8 cellular contexts compared by ENCODE assay signal in the genomic region with DNA sequence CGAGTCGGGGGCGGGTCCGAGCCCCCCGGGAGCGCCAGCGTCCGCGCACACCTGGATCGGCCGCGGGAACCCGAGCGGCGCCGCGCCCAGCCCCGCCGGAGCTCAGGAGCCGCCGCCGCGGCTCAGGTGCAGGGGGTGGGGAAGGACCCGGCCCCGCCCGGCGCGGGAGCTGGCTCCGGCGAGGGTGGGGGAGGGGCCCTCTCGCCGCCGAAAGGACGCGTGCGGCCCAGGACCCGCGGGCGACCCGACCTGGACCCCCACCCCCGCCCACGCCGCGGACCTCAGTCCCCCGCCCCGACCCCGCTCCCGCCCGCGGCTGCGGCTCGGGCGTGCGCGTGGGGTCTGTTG. TPM values are rescaled to one million over a fixed set of nuclear protein-coding genes. Genes with fewer than 3 reads are reported as not detected.
A peak's percentile ranks its signal among the peaks of the same experiment; 100 is the strongest.
DNase-seq lines count a peak whose midpoint lies in the region; ATAC-seq and TF ChIP-seq lines count a peak whose summit lies in the region.

TSS of gene SHANK2 (minus strand) at position 144 of the 348 bp plus-strand sequence. CDS start 105,251 bp downstream, outside the sequence.

- no peaks in the 10 kb centered on the region for H3K27me3 Mint-ChIP-seq in progenitor cell of endocrine pancreas

- H3K4me1 ChIP-seq in ES-I3 (ENCODE audit: insufficient read depth, low read length): peaks cover 33% of the 10 kb centered on the region

- no peaks in the 10 kb centered on the region for H3K9me3 Mint-ChIP-seq in progenitor cell of endocrine pancreas (ENCODE audit: low read depth)

- no peaks in the 10 kb centered on the region for H3K36me3 ChIP-seq in ES-I3 (ENCODE audit: insufficient read depth, low read length)

- H3K27ac Mint-ChIP-seq in progenitor cell of endocrine pancreas: peak within 1 kb of the TSS; percentile 97

- peak within 1 kb of the TSS; percentile 75 for H3K9ac ChIP-seq in ES-I3 (ENCODE audit: low read depth, low read length)

- CTCF ChIA-PET in RWPE1 (lab: Yijun Ruan, JAX): interaction anchor here (0.6 to 1.5 kb wide), 10 partner anchors 11 to 152 kb away, joined by 3 to 6 read pairs (median 3); no protein-coding TSS in a partner anchor
- CTCF ChIA-PET in GM10248 (lab: Yijun Ruan, JAX): no interaction called here

- ATAC-seq in HG03342 (IDR thresholded peaks at IDR 0.05; ENCODE audit: unreplicated experiment): no peak

- peak; percentile 50 for DNase-seq in RWPE1 (ENCODE audit: low spot score)
- DNase-seq in hepatic stellate cell (ENCODE audit: low spot score): peak; percentile 34
- peak; percentile 47 for DNase-seq in progenitor cell of endocrine pancreas (ENCODE audit: low spot score, unreplicated experiment)
- no peak for DNase-seq in activated CD4-positive, CD25-positive, alpha-beta regulatory T cell (lab: John Stamatoyannopoulos, UW)
- DNase-seq in activated T-cell treated with anti-CD3 and anti-CD28 coated beads, Interleukin-2, amount 50 U/mL, for 48 hours: no peak
- no peak for DNase-seq in GM10248 (ENCODE audit: extremely low spot score)

- POLR2A ChIA-PET in RWPE1 (lab: Yijun Ruan, JAX; ENCODE audit: low non-redundant PET) (no interaction called here), GM10248 (lab: Yijun Ruan, JAX) (no interaction called here)

- TF ChIP-seq CTCF in RWPE1 (conservative IDR thresholded peaks at IDR 0.05; ENCODE audit: low read depth): no peak
- TF ChIP-seq CTCF in progenitor cell of endocrine pancreas (IDR thresholded peaks at IDR 0.05; ENCODE audit: unreplicated experiment): no peak
- TF ChIP-seq CTCF in GM10248 (IDR thresholded peaks at IDR 0.05; ENCODE audit: control extremely low read depth, extremely low read depth, low read depth, missing control alignments): no peak

- peak within 1 kb of the TSS; percentile 76 for H3K27ac ChIP-seq in RWPE1

- H3K9me3 ChIP-seq in ES-I3 (ENCODE audit: control insufficient read depth, insufficient read depth, low read length): 0 out of 2 replicates have a peak, but pooled peaks cover 2% of the 10 kb centered on the region

- no peaks in the 10 kb centered on the region for H3K36me3 Mint-ChIP-seq in progenitor cell of endocrine pancreas (ENCODE audit: insufficient read depth)

- peak within 1 kb of the TSS; percentile 81 for H3K4me3 Mint-ChIP-seq in progenitor cell of endocrine pancreas (ENCODE audit: low read depth)

- H3K4me1 Mint-ChIP-seq in progenitor cell of endocrine pancreas (ENCODE audit: low read depth): peaks cover 50% of the 10 kb centered on the region

RNA-seq across cellular contexts. Expression of gene SHANK2, which starts in this region (rescaled TPM):
- total RNA-seq in progenitor cell of endocrine pancreas: 97.8 and 104 TPM in 2 replicates

Comparison
In these comparisons a context has a peak if more than half of its experiments do, and no peak if none do; other contexts are left out.
1. DNase-seq: peak in RWPE1 (single experiment), hepatic stellate cell (single experiment) and progenitor cell of endocrine pancreas (single experiment); none in activated CD4-positive, CD25-positive, alpha-beta regulatory T cell (0 of 4), activated T-cell treated with anti-CD3 and anti-CD28 coated beads, Interleukin-2, amount 50 U/mL, for 48 hours (0 of 2) and GM10248 (single experiment).